ENCODE assay signal across 30 cellular contexts in genomic region chr3:69530554-69530953, GRCh38.
"Had no signal": no experiment of that assay in that cellular context is flagged by ENCODE, and none has a peak within 500 bp of the region (broad histone marks: within the 10 kb centered on the region; RNA-seq: fewer than 3 reads in every experiment).

No MANE protein-coding gene starts in this region.

- FAIRE-seq: astrocyte, bronchial epithelial cell had no signal

- DNase-seq: activated effector memory CD4-positive, alpha-beta T cell treated with anti-CD3 and anti-CD28 coated beads, Interleukin-2, amount 50 U/mL, for 16 hours; activated effector memory CD4-positive, alpha-beta T cell treated with Interleukin-2 at 50 U/mL for 16 hours; activated gamma-delta T cell treated with Interleukin-2 at 50 U/mL for 16 hours; activated naive CD4-positive, alpha-beta T cell; activated naive CD4-positive, alpha-beta T cell treated with anti-CD3 and anti-CD28 coated beads for 36 hours; activated naive CD4-positive, alpha-beta T cell treated with anti-CD3 and anti-CD28 coated beads, Interleukin-2, amount 10 ng/mL, durations not matched to agents 7 days and 5 days; activated naive CD4-positive, alpha-beta T cell treated with anti-CD3 and anti-CD28 coated beads, Interleukin-2, amount 50 U/mL, for 16 hours; activated naive CD4-positive, alpha-beta T cell treated with Interleukin-2 at 50 U/mL for 16 hours; activated naive CD8-positive, alpha-beta T cell treated with anti-CD3 and anti-CD28 coated beads for 36 hours; activated naive CD8-positive, alpha-beta T cell treated with anti-CD3 and anti-CD28 coated beads, Interleukin-2, amount 10 ng/mL, durations not matched to agents 7 days and 5 days; activated naive CD8-positive, alpha-beta T cell treated with anti-CD3 and anti-CD28 coated beads, Interleukin-2, amount 50 U/mL, for 24 hours; activated T-cell treated with anti-CD3 and anti-CD28 coated beads, Interleukin-2, amount 50 U/mL, for 1 hour; activated T-cell treated with anti-CD3 and anti-CD28 coated beads, Interleukin-2, amount 50 U/mL, for 24 hours; activated T-cell treated with anti-CD3 and anti-CD28 coated beads, Interleukin-2, amount 50 U/mL, for 4 hours; activated T-cell treated with anti-CD3 and anti-CD28 coated beads, Interleukin-2, amount 50 U/mL, for 48 hours; activated T-cell treated with anti-CD3 and anti-CD28 coated beads, Interleukin-2, amount 50 U/mL, for 72 hours; adrenal gland; amniotic stem cell; amygdala; anterior cingulate cortex; aorta; body of pancreas; brain microvascular endothelial cell; caudate nucleus; central memory CD4-positive, alpha-beta T cell; cerebellar nuclear complex had no signal

- ATAC-seq: activated naive CD4-positive, alpha-beta T cell treated with anti-CD3 and anti-CD28 coated beads, Interleukin-2, amount 50 U/mL, for 72 hours; activated naive CD8-positive, alpha-beta T cell treated with anti-CD3 and anti-CD28 coated beads, Interleukin-2, amount 50 U/mL, for 24 hours; activated T-cell treated with anti-CD3 and anti-CD28 coated beads, Interleukin-2, amount 50 U/mL, for 4 hours; activated T-cell treated with anti-CD3 and anti-CD28 coated beads, Interleukin-2, amount 50 U/mL, for 72 hours; activated T-helper 17 cell treated with anti-CD3 and anti-CD28 coated beads, Interleukin-2, amount 50 U/mL, for 72 hours; body of pancreas had no signal
